Comparison of ENCODE assay signal across 1 cellular context in genomic region chr3:185936814-185937688, GRCh38.
TF ChIP-seq lines count a peak whose summit lies in the region.

No MANE protein-coding gene starts in this region.

TF ChIP-seq in HEK293, 187 proteins besides CTCF, POLR2A, EP300 and RAD21 (continued from another document):
- TF ChIP-seq PBX3 (CRISPR knock-in tag; IDR thresholded peaks at IDR 0.05) (0 out of 2 replicates have a peak, but pooled peaks have one; percentile 56), GLIS1 (tag by site-specific recombination; IDR thresholded peaks at IDR 0.05) (peak; percentile 42), ZEB2 (tag by site-specific recombination; IDR thresholded peaks at IDR 0.05) (peak; percentile 74; the same call in 1 of the 2 replicates), ZNF138 (tag by site-specific recombination; IDR thresholded peaks at IDR 0.05; ENCODE audit: borderline replicate concordance) (no peak), MZF1 (tag by site-specific recombination; IDR thresholded peaks at IDR 0.05; ENCODE audit: borderline replicate concordance) (0 out of 2 replicates have a peak, but pooled peaks have one; percentile 25), ZNF629 (tag by site-specific recombination; IDR thresholded peaks at IDR 0.05) (no peak), ZNF707 (tag by site-specific recombination; IDR thresholded peaks at IDR 0.05) (no peak), ZNF24 (tag by site-specific recombination; IDR thresholded peaks at IDR 0.05) (no peak), ZBTB26 (tag by site-specific recombination; optimal IDR thresholded peaks at IDR 0.05) (peak; percentile 62), BCL11B (tag by site-specific recombination; IDR thresholded peaks at IDR 0.05; ENCODE audit: low read depth) (0 out of 2 replicates have a peak, but pooled peaks have one; percentile 31), ZBTB49 (tag by site-specific recombination; IDR thresholded peaks at IDR 0.05; ENCODE audit: low read depth) (no peak), PRDM2 (tag by site-specific recombination; IDR thresholded peaks at IDR 0.05; ENCODE audit: borderline replicate concordance) (no peak), ZNF585B (tag by site-specific recombination; IDR thresholded peaks at IDR 0.05) (no peak), FEZF1 (tag by site-specific recombination; IDR thresholded peaks at IDR 0.05) (peak; percentile 22; the same call in 1 of the 2 replicates), ZBTB8A (tag by site-specific recombination; IDR thresholded peaks at IDR 0.05) (no peak), ZBTB20 (tag by site-specific recombination; IDR thresholded peaks at IDR 0.05) (no peak), GLIS2 (tag by site-specific recombination; IDR thresholded peaks at IDR 0.05) (peak; percentile 73), ZNF610 (tag by site-specific recombination; IDR thresholded peaks at IDR 0.05; ENCODE audit: borderline replicate concordance) (0 out of 2 replicates have a peak, but pooled peaks have one; percentile 6), ZNF335 (tag by site-specific recombination; conservative IDR thresholded peaks at IDR 0.05) (peak; percentile 44; the same call in 1 of the 2 replicates), ZNF426 (tag by site-specific recombination; IDR thresholded peaks at IDR 0.05) (no peak), ZNF549 (tag by site-specific recombination; IDR thresholded peaks at IDR 0.05) (no peak), YY1 (tag by site-specific recombination; IDR thresholded peaks at IDR 0.05) (peak; percentile 94), ZNF843 (tag by site-specific recombination; IDR thresholded peaks at IDR 0.05) (peak; percentile 13; the same call in 1 of the 2 replicates), ZNF132 (tag by site-specific recombination; IDR thresholded peaks at IDR 0.05; ENCODE audit: borderline replicate concordance) (no peak)
- TF ChIP-seq, protein P1, sequence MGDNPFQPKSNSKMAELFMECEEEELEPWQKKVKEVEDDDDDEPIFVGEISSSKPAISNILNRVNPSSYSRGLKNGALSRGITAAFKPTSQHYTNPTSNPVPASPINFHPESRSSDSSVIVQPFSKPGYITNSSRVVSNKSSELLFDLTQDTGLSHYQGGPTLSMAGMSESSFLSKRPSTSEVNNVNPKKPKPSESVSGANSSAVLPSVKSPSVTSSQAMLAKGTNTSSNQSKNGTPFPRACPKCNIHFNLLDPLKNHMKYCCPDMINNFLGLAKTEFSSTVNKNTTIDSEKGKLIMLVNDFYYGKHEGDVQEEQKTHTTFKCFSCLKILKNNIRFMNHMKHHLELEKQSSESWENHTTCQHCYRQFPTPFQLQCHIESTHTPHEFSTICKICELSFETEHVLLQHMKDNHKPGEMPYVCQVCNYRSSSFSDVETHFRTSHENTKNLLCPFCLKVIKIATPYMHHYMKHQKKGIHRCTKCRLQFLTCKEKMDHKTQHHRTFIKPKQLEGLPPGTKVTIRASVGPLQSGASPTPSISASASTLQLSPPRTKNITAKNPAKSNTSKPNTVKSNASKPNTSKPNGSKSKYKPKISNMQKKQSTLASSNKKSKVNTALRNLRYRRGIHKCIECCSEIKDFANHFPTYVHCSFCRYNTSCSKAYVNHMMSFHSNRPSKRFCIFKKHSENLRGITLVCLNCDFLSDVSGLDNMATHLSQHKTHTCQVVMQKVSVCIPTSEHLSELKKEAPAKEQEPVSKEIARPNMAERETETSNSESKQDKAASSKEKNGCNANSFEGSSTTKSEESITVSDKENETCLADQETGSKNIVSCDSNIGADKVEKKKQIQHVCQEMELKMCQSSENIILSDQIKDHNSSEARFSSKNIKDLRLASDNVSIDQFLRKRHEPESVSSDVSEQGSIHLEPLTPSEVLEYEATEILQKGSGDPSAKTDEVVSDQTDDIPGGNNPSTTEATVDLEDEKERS (tag by site-specific recombination; IDR thresholded peaks at IDR 0.05): 0 out of 2 replicates have a peak, but pooled peaks have one; percentile 10
- TF ChIP-seq, protein P2, sequence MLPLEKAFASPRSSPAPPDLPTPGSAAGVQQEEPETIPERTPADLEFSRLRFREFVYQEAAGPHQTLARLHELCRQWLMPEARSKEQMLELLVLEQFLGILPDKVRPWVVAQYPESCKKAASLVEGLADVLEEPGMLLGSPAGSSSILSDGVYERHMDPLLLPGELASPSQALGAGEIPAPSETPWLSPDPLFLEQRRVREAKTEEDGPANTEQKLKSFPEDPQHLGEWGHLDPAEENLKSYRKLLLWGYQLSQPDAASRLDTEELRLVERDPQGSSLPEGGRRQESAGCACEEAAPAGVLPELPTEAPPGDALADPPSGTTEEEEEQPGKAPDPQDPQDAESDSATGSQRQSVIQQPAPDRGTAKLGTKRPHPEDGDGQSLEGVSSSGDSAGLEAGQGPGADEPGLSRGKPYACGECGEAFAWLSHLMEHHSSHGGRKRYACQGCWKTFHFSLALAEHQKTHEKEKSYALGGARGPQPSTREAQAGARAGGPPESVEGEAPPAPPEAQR (tag by site-specific recombination; IDR thresholded peaks at IDR 0.05): no peak
- TF ChIP-seq, protein P3, sequence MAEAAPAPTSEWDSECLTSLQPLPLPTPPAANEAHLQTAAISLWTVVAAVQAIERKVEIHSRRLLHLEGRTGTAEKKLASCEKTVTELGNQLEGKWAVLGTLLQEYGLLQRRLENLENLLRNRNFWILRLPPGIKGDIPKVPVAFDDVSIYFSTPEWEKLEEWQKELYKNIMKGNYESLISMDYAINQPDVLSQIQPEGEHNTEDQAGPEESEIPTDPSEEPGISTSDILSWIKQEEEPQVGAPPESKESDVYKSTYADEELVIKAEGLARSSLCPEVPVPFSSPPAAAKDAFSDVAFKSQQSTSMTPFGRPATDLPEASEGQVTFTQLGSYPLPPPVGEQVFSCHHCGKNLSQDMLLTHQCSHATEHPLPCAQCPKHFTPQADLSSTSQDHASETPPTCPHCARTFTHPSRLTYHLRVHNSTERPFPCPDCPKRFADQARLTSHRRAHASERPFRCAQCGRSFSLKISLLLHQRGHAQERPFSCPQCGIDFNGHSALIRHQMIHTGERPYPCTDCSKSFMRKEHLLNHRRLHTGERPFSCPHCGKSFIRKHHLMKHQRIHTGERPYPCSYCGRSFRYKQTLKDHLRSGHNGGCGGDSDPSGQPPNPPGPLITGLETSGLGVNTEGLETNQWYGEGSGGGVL (tag by site-specific recombination; IDR thresholded peaks at IDR 0.05): peak; percentile 13; the same call in 1 of the 2 replicates
